Comparison of ENCODE assay signal across 8 cellular contexts in genomic region chr10:7411671-7412481, GRCh38. TPM values are rescaled to one million over a fixed set of nuclear protein-coding genes. Genes with fewer than 3 reads are reported as not detected.
A peak's percentile ranks its signal among the peaks of the same experiment; 100 is the strongest.
DNase-seq lines count a peak whose midpoint lies in the region; ATAC-seq and TF ChIP-seq lines count a peak whose summit lies in the region.

No MANE protein-coding gene starts in this region.

- peak in 8 of 10 experiments; percentile 14 to 51 (median 28) for DNase-seq in CD4-positive, alpha-beta T cell
- DNase-seq in activated B cell treated with CpG ODN at 0.5 μM for 24 hours (peak; percentile 43), endothelial cell (ENCODE audit: low spot score) (peak; percentile 24), omental fat pad (ENCODE audit: low spot score) (no peak), NCI-H1092 treated with DMSO at 0.1 percent for 48 hours (lab: John Stamatoyannopoulos, UW) (no peak), cortex of kidney (lab: John Stamatoyannopoulos, UW) (no peak)

- POLR2A ChIA-PET in CD4-positive, alpha-beta T cell (lab: Charles Lee): interaction anchor here (0.6 to 2.1 kb wide), 19 partner anchors 9 to 1064 kb away, joined by 3 to 21 read pairs (median 4); no protein-coding TSS in a partner anchor
- POLR2A ChIA-PET in activated B cell treated with CpG ODN at 0.5 μM for 24 hours (lab: Charles Lee): interaction anchor here (0.8 to 1.6 kb wide), 4 partner anchors 34 to 483 kb away, joined by 3 to 6 read pairs (median 4); no protein-coding TSS in a partner anchor

- ATAC-seq in CD4-positive, alpha-beta T cell (ENCODE audit: poor library complexity): no peak
- ATAC-seq in activated B cell treated with CpG ODN at 0.5 μM for 24 hours (ENCODE audit: low read depth) (no peak), omental fat pad (ENCODE audit: low FRiP score) (no peak), GM18502 (IDR thresholded peaks at IDR 0.05; ENCODE audit: poor library complexity, unreplicated experiment) (no peak)

- H2AFZ ChIP-seq in parathyroid adenoma: peak overlapping the region; percentile 84

- H3K9me3 Mint-ChIP-seq in CD4-positive, alpha-beta T cell: no peaks in the 10 kb centered on the region
- H3K9me3 Mint-ChIP-seq in activated B cell treated with CpG ODN at 0.5 μM for 24 hours (no peaks in the 10 kb centered on the region), endothelial cell (ENCODE audit: unreplicated experiment) (no peaks in the 10 kb centered on the region)

- H3K4me2 ChIP-seq in parathyroid adenoma (ENCODE audit: low read length): peak overlapping the region; percentile 76

- H3K27ac Mint-ChIP-seq in CD4-positive, alpha-beta T cell: peak overlapping the region; percentile 94
- H3K27ac Mint-ChIP-seq in activated B cell treated with CpG ODN at 0.5 μM for 24 hours (no peak overlapping the region), endothelial cell (ENCODE audit: unreplicated experiment) (no peak overlapping the region)

- H3K79me2 ChIP-seq in parathyroid adenoma: peaks cover 2% of the 10 kb centered on the region

- no peaks in the 10 kb centered on the region for H3K9me3 ChIP-seq in CD4-positive, alpha-beta T cell (ENCODE audit: control insufficient read depth, low read length)
- no peaks in the 10 kb centered on the region for H3K9me3 ChIP-seq in parathyroid adenoma (ENCODE audit: control insufficient read depth, low read length)

- H3K9ac ChIP-seq in parathyroid adenoma: no peak overlapping the region

- no peak overlapping the region for H3K27ac ChIP-seq in CD4-positive, alpha-beta T cell (ENCODE audit: low read depth, low read length)
- H3K27ac ChIP-seq in parathyroid adenoma: no peak overlapping the region

- peak overlapping the region; percentile 81 for H3K4me3 ChIP-seq in parathyroid adenoma (ENCODE audit: low read depth, low read length)

- peaks cover 8% of the 10 kb centered on the region for H3K4me1 ChIP-seq in parathyroid adenoma

- peaks cover 5% of the 10 kb centered on the region for H3K27me3 Mint-ChIP-seq in CD4-positive, alpha-beta T cell
- H3K27me3 Mint-ChIP-seq in activated B cell treated with CpG ODN at 0.5 μM for 24 hours: peaks cover 5% of the 10 kb centered on the region
- peaks cover 21% of the 10 kb centered on the region for H3K27me3 Mint-ChIP-seq in endothelial cell (ENCODE audit: unreplicated experiment)

- peaks cover 25% of the 10 kb centered on the region for H3K36me3 Mint-ChIP-seq in CD4-positive, alpha-beta T cell (ENCODE audit: low read depth)
- H3K36me3 Mint-ChIP-seq in activated B cell treated with CpG ODN at 0.5 μM for 24 hours (ENCODE audit: low read depth) (peaks cover 13% of the 10 kb centered on the region), endothelial cell (ENCODE audit: low read depth, unreplicated experiment) (peaks cover 4% of the 10 kb centered on the region)

- H3K4me3 Mint-ChIP-seq in CD4-positive, alpha-beta T cell: peak overlapping the region; percentile 97
- H3K4me3 Mint-ChIP-seq in activated B cell treated with CpG ODN at 0.5 μM for 24 hours (peak overlapping the region; percentile 95), endothelial cell (ENCODE audit: unreplicated experiment) (peak overlapping the region; percentile 96)

- H3K36me3 ChIP-seq in parathyroid adenoma (ENCODE audit: control insufficient read depth, insufficient read depth, low read length): no peaks in the 10 kb centered on the region

- no peak for TF ChIP-seq CTCF in CD4-positive, alpha-beta T cell (IDR thresholded peaks at IDR 0.05)
- no peak for TF ChIP-seq CTCF in activated B cell treated with CpG ODN at 0.5 μM for 24 hours (IDR thresholded peaks at IDR 0.05)
- TF ChIP-seq CTCF in endothelial cell (IDR thresholded peaks at IDR 0.05; ENCODE audit: unreplicated experiment): no peak
- no peak for TF ChIP-seq CTCF in parathyroid adenoma (IDR thresholded peaks at IDR 0.05)
- no peak for TF ChIP-seq CTCF in omental fat pad (IDR thresholded peaks at IDR 0.05)

- no peaks in the 10 kb centered on the region for H3K27me3 ChIP-seq in CD4-positive, alpha-beta T cell (ENCODE audit: control insufficient read depth, insufficient read depth, low read length)
- no peaks in the 10 kb centered on the region for H3K27me3 ChIP-seq in parathyroid adenoma (ENCODE audit: control insufficient read depth, insufficient read depth, low read length)

- CTCF ChIA-PET in CD4-positive, alpha-beta T cell (lab: Charles Lee): interaction anchor here (1.2 to 1.7 kb wide), 4 partner anchors 12 to 492 kb away, joined by 3 to 10 read pairs (median 4); no protein-coding TSS in a partner anchor
- CTCF ChIA-PET in activated B cell treated with CpG ODN at 0.5 μM for 24 hours (lab: Charles Lee): interaction anchor here (0.6 to 3.3 kb wide), 8 partner anchors 9 to 568 kb away, joined by 3 to 18 read pairs (median 6); no protein-coding TSS in a partner anchor

- peaks cover 46% of the 10 kb centered on the region for H3K4me1 Mint-ChIP-seq in CD4-positive, alpha-beta T cell (ENCODE audit: low read depth)
- H3K4me1 Mint-ChIP-seq in activated B cell treated with CpG ODN at 0.5 μM for 24 hours: peaks cover 32% of the 10 kb centered on the region
- H3K4me1 Mint-ChIP-seq in endothelial cell (ENCODE audit: unreplicated experiment): peaks cover 22% of the 10 kb centered on the region

- intact Hi-C loops in CD4-positive, alpha-beta T cell (cut with DNase I, micrococcal nuclease): loop anchor here (10.0 kb wide), 4 partner anchors 273 to 643 kb away; partner anchors contain the start of genes ATP5F1C (in 1 of the 2), GATA3 (in 1 of the 2) and KIN (in 1 of the 2)
- intact Hi-C loops in activated B cell treated with CpG ODN at 0.5 μM for 24 hours (cut with micrococcal nuclease): loop anchor here (1.0 to 10.0 kb wide), 9 partner anchors 69 to 1267 kb away; partner anchors contain the start of genes ATP5F1C, GATA3, KIN and TAF3

RNA-seq across cellular contexts. Expression of gene SFMBT2, which starts 1.0 kb away (rescaled TPM):
- 10 to 100 TPM; 41.0 to 42.0 TPM for total RNA-seq in CD4-positive, alpha-beta T cell
- total RNA-seq in activated B cell treated with CpG ODN at 0.5 μM for 24 hours (18.7 and 19.2 TPM in 2 replicates), endothelial cell (ENCODE audit: unreplicated experiment) (16.0 TPM), omental fat pad (10 to 100 TPM in 2 of 4 donors, 1 to 10 TPM in 2; 6.2 to 12.0 (median 9.4) TPM)

Comparison
In these comparisons a context has a peak if more than half of its experiments do, and no peak if none do; other contexts are left out.
1. DNase-seq: peak in CD4-positive, alpha-beta T cell (8 of 10), activated B cell treated with CpG ODN at 0.5 μM for 24 hours (single experiment) and endothelial cell (single experiment); none in omental fat pad (single experiment), NCI-H1092 treated with DMSO at 0.1 percent for 48 hours (single experiment) and cortex of kidney (single experiment).
2. Peak in every context shown above with its lines, with median percentiles within 50 percentile points of each other: H3K4me3 Mint-ChIP-seq.